ENCODE assay signal across 20 cellular contexts in genomic region chr14:101495284-101495683, GRCh38.
DNase-seq lines count a peak whose midpoint lies in the region; ATAC-seq and TF ChIP-seq lines count a peak whose summit lies in the region.
"Had no signal": no experiment of that assay in that cellular context is flagged by ENCODE, and none has a peak within 500 bp of the region (broad histone marks: within the 10 kb centered on the region; RNA-seq: fewer than 3 reads in every experiment).

No MANE protein-coding gene starts in this region.

- DNase-seq in H9 (peak; percentile 13), coronary artery (ENCODE audit: low spot score) (peak; percentile 38), lower lobe of right lung (peak; percentile 20), tibial artery (peak; percentile 11 to 28)
- DNase-seq: CD8-positive, alpha-beta memory T cell; DMS53; GOT3; HFFc6; IMR-90; NCI-H1417 treated with DMSO at 0.1 percent for 48 hours; NCI-H187 treated with DMSO at 0.1 percent for 48 hours; NCI-H345; NCI-H524 treated with DMSO at 0.1 percent for 48 hours; PC-9 had no signal

- no peak overlapping the region for H3T11ph ChIP-seq in H9 (ENCODE audit: low read length)

- H3K27me3 Mint-ChIP-seq in H9 (ENCODE audit: low read depth), result peaks cover 2% of the 10 kb centered on the region

- no peaks in the 10 kb centered on the region for H3K79me2 ChIP-seq in H9 (ENCODE audit: insufficient read depth, low read length)

- H3K9me3 Mint-ChIP-seq in H9, result peaks cover 8 to 13% of the 10 kb centered on the region in 2 experiments

- H3K4me1 ChIP-seq in H9 (ENCODE audit: insufficient read depth, low read length) (no peaks in the 10 kb centered on the region), lower lobe of right lung (peaks cover 3% of the 10 kb centered on the region), tibial artery (no peaks in the 10 kb centered on the region)
- H3K4me1 ChIP-seq: BLaER1 treated with 17β-estradiol and CSF1 and Interleukin-3, amounts not matched to agents 10 nM and 100 nM had no signal

- peaks cover 0 to 15% (median 2%) of the 10 kb centered on the region in 3 experiments; a peak in 5 of 7 replicates for H3K36me3 Mint-ChIP-seq in H9 (ENCODE audit: insufficient read depth in 1 of 3, low read depth in 3 of 3)

- H2AK5ac ChIP-seq in H9 (ENCODE audit: insufficient read length, low read length), result no peak overlapping the region

- no peak overlapping the region for H3K18ac ChIP-seq in H9 (ENCODE audit: insufficient read length, low read depth, low read length)

- no peak overlapping the region for H3K14ac ChIP-seq in H9 (ENCODE audit: insufficient read depth, low read length)

- no peak overlapping the region for H3K9ac ChIP-seq in H9 (ENCODE audit: extremely low read depth, insufficient read length, low read length)
- H3K9ac ChIP-seq: BLaER1 treated with 17β-estradiol and CSF1 and Interleukin-3, amounts not matched to agents 10 nM and 100 nM had no signal

- no peaks in the 10 kb centered on the region for H3K9me3 ChIP-seq in H9 (ENCODE audit: control insufficient read depth, low read depth, low read length)
- H3K9me3 ChIP-seq in lower lobe of right lung, result no peaks in the 10 kb centered on the region
- H3K9me3 ChIP-seq in tibial artery, result peaks cover 0 to 11% (median 0%) of the 10 kb centered on the region in 3 donors

- no peak for TF ChIP-seq CTCF in H9 (conservative IDR thresholded peaks at IDR 0.05)
- TF ChIP-seq CTCF in coronary artery (IDR thresholded peaks at IDR 0.05), result no peak
- TF ChIP-seq CTCF in lower lobe of right lung (IDR thresholded peaks at IDR 0.05), result no peak
- TF ChIP-seq CTCF in tibial artery (IDR thresholded peaks at IDR 0.05), result no peak

- no peak overlapping the region for H3K56ac ChIP-seq in H9 (ENCODE audit: insufficient read length, low read depth, low read length)

- H3K27ac ChIP-seq in H9 (ENCODE audit: insufficient read length, low read depth, low read length), result no peak overlapping the region
- no peak overlapping the region for H3K27ac ChIP-seq in coronary artery
- H3K27ac ChIP-seq in lower lobe of right lung, result no peak overlapping the region
- H3K27ac ChIP-seq in tibial artery, result no peak overlapping the region
- H3K27ac ChIP-seq: BLaER1 treated with 17β-estradiol and CSF1 and Interleukin-3, amounts not matched to agents 10 nM and 100 nM; HL-60; PC-9; RWPE1 had no signal

- H3K36me3 ChIP-seq in lower lobe of right lung (no peaks in the 10 kb centered on the region), tibial artery (no peaks in the 10 kb centered on the region)
- H3K36me3 ChIP-seq: BLaER1 treated with 17β-estradiol and CSF1 and Interleukin-3, amounts not matched to agents 10 nM and 100 nM had no signal

- ATAC-seq in lower lobe of right lung (peak in 1 of 2 donors; percentile 27), HG03159 (IDR thresholded peaks at IDR 0.05; ENCODE audit: unreplicated experiment) (no peak), HG03139 (IDR thresholded peaks at IDR 0.05; ENCODE audit: unreplicated experiment) (no peak), GM18519 (IDR thresholded peaks at IDR 0.05; ENCODE audit: low FRiP score, unreplicated experiment) (no peak)

- H3K4me3 Mint-ChIP-seq in H9, result no peak overlapping the region
- H3K4me3 Mint-ChIP-seq: CD8-positive, alpha-beta memory T cell; HFFc6 had no signal

- H3K4me1 Mint-ChIP-seq in H9, result peaks cover 17 to 28% of the 10 kb centered on the region in 2 experiments
- H3K4me1 Mint-ChIP-seq: CD8-positive, alpha-beta memory T cell had no signal

- no peak overlapping the region for H3K4me3 ChIP-seq in coronary artery
- H3K4me3 ChIP-seq in lower lobe of right lung, result no peak overlapping the region
- no peak overlapping the region for H3K4me3 ChIP-seq in tibial artery
- H3K4me3 ChIP-seq: BLaER1 treated with 17β-estradiol and CSF1 and Interleukin-3, amounts not matched to agents 10 nM and 100 nM; PC-9 had no signal

- WGBS in H9 (ENCODE audit: extremely low coverage, insufficient read length, low lambda C conversion rate), result no CpG with 5 or more reads among the region's 3 CpGs

- H2BK20ac ChIP-seq in H9 (ENCODE audit: low read depth, low read length, poor library complexity, severe bottlenecking), result no peak overlapping the region

- intact Hi-C loops in lower lobe of right lung (cut with DNase I), result no loop called here
- intact Hi-C loops in tibial artery (cut with DNase I; ENCODE audit: low total_unique reads), result no loop called here

- no peak overlapping the region for H4K8ac ChIP-seq in H9 (replicated peaks; ENCODE audit: insufficient read length, low read depth, low read length)

- no peak overlapping the region for H2AFZ ChIP-seq in H9 (ENCODE audit: low read length)
- H2AFZ ChIP-seq: PC-9 had no signal

- H4K5ac ChIP-seq in H9 (ENCODE audit: insufficient read length, low read depth, low read length), result no peak overlapping the region

- H3K23ac ChIP-seq in H9 (ENCODE audit: insufficient read length, low read depth, low read length), result no peak overlapping the region

- H2BK120ac ChIP-seq in H9 (ENCODE audit: low read depth, low read length, poor library complexity, severe bottlenecking), result no peak overlapping the region

- H4K91ac ChIP-seq in H9 (ENCODE audit: insufficient read length, low read depth, low read length), result no peak overlapping the region

- H4K20me1 ChIP-seq in H9 (ENCODE audit: control insufficient read depth, insufficient read depth, insufficient read length), result no peaks in the 10 kb centered on the region
- H4K20me1 ChIP-seq: BLaER1 treated with 17β-estradiol and CSF1 and Interleukin-3, amounts not matched to agents 10 nM and 100 nM had no signal

- no peak overlapping the region for H3K4me2 ChIP-seq in H9 (ENCODE audit: insufficient read depth, insufficient read length, low read length)
- H3K4me2 ChIP-seq: BLaER1 treated with 17β-estradiol and CSF1 and Interleukin-3, amounts not matched to agents 10 nM and 100 nM; PC-9 had no signal

- no peaks in the 10 kb centered on the region; the same call in 1 of the 2 replicates for H3K27me3 ChIP-seq in H9 (ENCODE audit: insufficient read depth, low read length)
- peaks cover 11% of the 10 kb centered on the region for H3K27me3 ChIP-seq in lower lobe of right lung (ENCODE audit: low read depth)
- peaks cover 0 to 37% of the 10 kb centered on the region in 2 donors for H3K27me3 ChIP-seq in tibial artery
- H3K27me3 ChIP-seq: BLaER1 treated with 17β-estradiol and CSF1 and Interleukin-3, amounts not matched to agents 10 nM and 100 nM had no signal

- H2BK5ac ChIP-seq in H9 (ENCODE audit: insufficient read length, low read length), result no peak overlapping the region

- H2BK15ac ChIP-seq in H9 (ENCODE audit: low read depth, low read length), result no peak overlapping the region

- no peaks in the 10 kb centered on the region for H3K23me2 ChIP-seq in H9 (ENCODE audit: insufficient read length, low read depth, low read length, poor library complexity, severe bottlenecking)

- no peak overlapping the region for H3K27ac Mint-ChIP-seq in H9
- H3K27ac Mint-ChIP-seq: CD8-positive, alpha-beta memory T cell; HFFc6 had no signal

- no peaks in the 10 kb centered on the region for H3K79me1 ChIP-seq in H9 (ENCODE audit: insufficient read depth, low read depth, low read length, poor library complexity, severe bottlenecking)

- no peak overlapping the region for H2BK12ac ChIP-seq in H9 (ENCODE audit: insufficient read length, low read depth, low read length)

- no peak overlapping the region for H3K4ac ChIP-seq in H9 (ENCODE audit: low read depth, low read length)
